8 cellular contexts compared by ENCODE assay signal in the genomic region with DNA sequence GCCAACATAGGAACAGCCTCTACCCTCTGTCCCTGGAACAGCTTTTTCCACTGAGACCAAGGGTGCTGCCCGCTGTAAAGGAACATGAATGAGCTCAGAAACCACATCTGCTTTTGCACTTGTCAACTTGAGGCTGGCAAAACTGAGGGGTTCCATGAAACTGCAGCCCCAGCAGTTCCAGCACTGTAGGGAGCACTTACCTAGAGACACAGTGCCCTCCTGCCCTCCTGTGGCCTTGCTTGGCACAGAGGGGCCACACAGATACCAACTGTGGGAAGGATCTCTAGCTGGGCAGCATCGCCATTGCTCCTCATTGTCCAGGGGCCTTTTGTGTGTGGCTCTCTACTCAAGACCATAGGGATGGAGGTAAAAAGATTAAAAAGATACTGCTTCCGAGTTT. TPM values are rescaled to one million over a fixed set of nuclear protein-coding genes. Genes with fewer than 3 reads are reported as not detected.
DNase-seq lines count a peak whose midpoint lies in the region; ATAC-seq, FAIRE-seq and TF ChIP-seq lines count a peak whose summit lies in the region.

No MANE protein-coding gene starts in this region.

- H3K9me3 Mint-ChIP-seq in CD4-positive, alpha-beta memory T cell, result peaks cover 0 to 6% (median 0%) of the 10 kb centered on the region in 8 donors

- peaks cover 92 to 100% (median 97%) of the 10 kb centered on the region in 4 donors for H3K4me1 Mint-ChIP-seq in CD4-positive, alpha-beta memory T cell

- H3K9me2 ChIP-seq in OCI-LY7 (ENCODE audit: insufficient read depth, low read length), result no peaks in the 10 kb centered on the region

- peak overlapping the region; percentile 89 for H3K27ac ChIP-seq in CD4-positive, alpha-beta memory T cell (ENCODE audit: low read depth, low read length)
- H3K27ac ChIP-seq in OCI-LY7 (ENCODE audit: low read depth, low read length, poor library complexity, severe bottlenecking), result peak overlapping the region; percentile 73
- H3K27ac ChIP-seq in neuronal stem cell (replicated peaks; ENCODE audit: low read length), result no peak overlapping the region

- no peak overlapping the region for H2BK15ac ChIP-seq in neuronal stem cell (ENCODE audit: low read length)

- ATAC-seq in esophagus mucosa, result no peak

- peak overlapping the region; percentile 94 to 99 (median 99) for H3K27ac Mint-ChIP-seq in CD4-positive, alpha-beta memory T cell

- no peak overlapping the region for H3K9ac ChIP-seq in neuronal stem cell (ENCODE audit: low read depth, low read length, poor library complexity)

- H2BK12ac ChIP-seq in neuronal stem cell (ENCODE audit: low read length), result peak overlapping the region; percentile 87

- no peak overlapping the region for H3K14ac ChIP-seq in neuronal stem cell (ENCODE audit: low read length)

- peak overlapping the region; percentile 35 for H3K18ac ChIP-seq in neuronal stem cell (ENCODE audit: low read length)

- no peak overlapping the region for H2AK5ac ChIP-seq in neuronal stem cell (ENCODE audit: low read depth, low read length)

- peaks cover 39 to 86% of the 10 kb centered on the region in 2 donors for H3K36me3 Mint-ChIP-seq in CD4-positive, alpha-beta memory T cell

- in situ Hi-C loops in G401 (cut with HindIII; ENCODE audit: low sequenced_read_pairs), result no loop called here

- H2AFZ ChIP-seq in OCI-LY7 (ENCODE audit: low read length) (no peak overlapping the region), neuronal stem cell (ENCODE audit: low read length) (no peak overlapping the region)

- H3K79me2 ChIP-seq in OCI-LY7 (ENCODE audit: insufficient read depth, low read depth, low read length), result peaks cover 75% of the 10 kb centered on the region; the same call in 1 of the 2 replicates

- no TSS peak for BruUV-seq in OCI-LY7 (replicated peaks; lab: Mats Ljungman, UMichigan)

- no peaks in the 10 kb centered on the region for H3K9me3 ChIP-seq in CD4-positive, alpha-beta memory T cell (ENCODE audit: control insufficient read depth in 1 of 2, low read length in 2 of 2)
- H3K9me3 ChIP-seq in OCI-LY7 (ENCODE audit: low read length) (no peaks in the 10 kb centered on the region), neuronal stem cell (replicated peaks in 1 of 2; ENCODE audit: control insufficient read depth in 2 of 2, insufficient read depth in 1 of 2, low read depth in 1 of 2, low read length in 2 of 2) (no peaks in the 10 kb centered on the region)

- H3K4me3 Mint-ChIP-seq in CD4-positive, alpha-beta memory T cell, result peak overlapping the region in 7 of 8 donors; percentile 21 to 70 (median 37)

- H3K23ac ChIP-seq in neuronal stem cell (ENCODE audit: low read depth, low read length, poor library complexity), result no peak overlapping the region

- H3K4me3 ChIP-seq in CD4-positive, alpha-beta memory T cell (ENCODE audit: low read length in 2 of 2), result no peak overlapping the region
- H3K4me3 ChIP-seq in OCI-LY7 (ENCODE audit: low read depth, low read length, poor library complexity, severe bottlenecking), result peak overlapping the region; percentile 27
- H3K4me3 ChIP-seq in bronchial epithelial cell (ENCODE audit: low read depth, low read length), result no peak overlapping the region
- H3K4me3 ChIP-seq in neuronal stem cell (ENCODE audit: low read length in 2 of 2), result no peak overlapping the region

- H2BK120ac ChIP-seq in neuronal stem cell (ENCODE audit: low read depth, low read length), result no peak overlapping the region

- H3K36me3 ChIP-seq in CD4-positive, alpha-beta memory T cell (ENCODE audit: insufficient read depth, low read length), result peaks cover 11% of the 10 kb centered on the region
- H3K36me3 ChIP-seq in OCI-LY7 (ENCODE audit: insufficient read depth, low read length) (peaks cover 48% of the 10 kb centered on the region), bronchial epithelial cell (ENCODE audit: control insufficient read depth, insufficient read depth, low read length) (no peaks in the 10 kb centered on the region), neuronal stem cell (replicated peaks in 1 of 2; ENCODE audit: control insufficient read depth in 2 of 2, insufficient read depth in 2 of 2, low read length in 2 of 2) (no peaks in the 10 kb centered on the region)

- H3K4me2 ChIP-seq in OCI-LY7 (ENCODE audit: low read length), result peak overlapping the region; percentile 71
- no peak overlapping the region for H3K4me2 ChIP-seq in neuronal stem cell (ENCODE audit: insufficient read depth, low read length, poor library complexity, severe bottlenecking)

- WGBS in neuronal stem cell (ENCODE audit: extremely low coverage in 2 of 2, insufficient read length in 2 of 2, insufficient replicate concordance in 1 of 2), 2 donors, result no CpG with 5 or more reads among the region's 3 CpGs

- H4K91ac ChIP-seq in neuronal stem cell (ENCODE audit: low read depth, low read length, poor library complexity), result no peak overlapping the region

- H3K4ac ChIP-seq in neuronal stem cell (ENCODE audit: low read length), result no peak overlapping the region

- no peaks in the 10 kb centered on the region for H3K27me3 ChIP-seq in CD4-positive, alpha-beta memory T cell (ENCODE audit: insufficient read depth, low read length)
- H3K27me3 ChIP-seq in bronchial epithelial cell (ENCODE audit: control insufficient read depth, insufficient read depth, low read length) (no peaks in the 10 kb centered on the region), neuronal stem cell (ENCODE audit: control insufficient read depth in 3 of 3, insufficient read depth in 3 of 3, low read depth in 1 of 3, low read length in 3 of 3) (no peaks in the 10 kb centered on the region)

- H4K20me1 ChIP-seq in OCI-LY7 (ENCODE audit: insufficient read depth, low read length), result no peaks in the 10 kb centered on the region

- H4K8ac ChIP-seq in neuronal stem cell (ENCODE audit: low read depth, low read length), result no peak overlapping the region

- peak; percentile 71 for TF ChIP-seq CTCF in OCI-LY7 (conservative IDR thresholded peaks at IDR 0.05; ENCODE audit: low read length)
- no peak for TF ChIP-seq CTCF in bronchial epithelial cell (IDR thresholded peaks at IDR 0.05; ENCODE audit: insufficient read depth, low read length, severe bottlenecking)

- peaks cover 100% of the 10 kb centered on the region for H3K4me1 ChIP-seq in CD4-positive, alpha-beta memory T cell (ENCODE audit: insufficient read depth, low read length)
- H3K4me1 ChIP-seq in OCI-LY7 (ENCODE audit: insufficient read depth, low read length, poor library complexity, severe bottlenecking), result peaks cover 99% of the 10 kb centered on the region
- peaks cover 6 to 14% of the 10 kb centered on the region in 2 donors for H3K4me1 ChIP-seq in neuronal stem cell (ENCODE audit: control insufficient read depth in 2 of 2, insufficient read depth in 1 of 2, low read depth in 1 of 2, low read length in 2 of 2)

- H2BK5ac ChIP-seq in neuronal stem cell (ENCODE audit: low read length), result no peak overlapping the region

- FAIRE-seq in bronchial epithelial cell (lab: Jason Lieb, UNC), result peak; percentile 23

- POLR2A ChIA-PET in CD4-positive, alpha-beta memory T cell (lab: Charles Lee; ENCODE audit: partially characterized antibody), result interaction anchor here (0.7 to 4.1 kb wide), 10 partner anchors 9 to 61 kb away, joined by 3 to 27 read pairs (median 5); no protein-coding TSS in a partner anchor
- POLR2A ChIA-PET in OCI-LY7 (lab: Charles Lee), result interaction anchor here (0.6 to 3.7 kb wide), 14 partner anchors 11 to 154 kb away, joined by 3 to 33 read pairs (median 5); no protein-coding TSS in a partner anchor

- CTCF ChIA-PET in CD4-positive, alpha-beta memory T cell (lab: Charles Lee; ENCODE audit: partially characterized antibody), result interaction anchor here (0.7 to 6.0 kb wide), 26 partner anchors 9 to 263 kb away, joined by 3 to 80 read pairs (median 4); partner anchors contain the start of gene ITPKB
- CTCF ChIA-PET in OCI-LY7 (lab: Charles Lee; ENCODE audit: unreplicated experiment), result interaction anchor here (0.7 to 2.3 kb wide), 15 partner anchors 9 to 196 kb away, joined by 3 to 28 read pairs (median 4); no protein-coding TSS in a partner anchor

- DNase-seq in CD4-positive, alpha-beta memory T cell, result peak; percentile 43 to 71 (median 52)
- DNase-seq in OCI-LY7 (ENCODE audit: low spot score), result peak; percentile 66
- DNase-seq in bronchial epithelial cell (ENCODE audit: low read depth), result no peak
- DNase-seq in neuronal stem cell (ENCODE audit: low spot score), result no peak
- DNase-seq in NCI-H446 treated with DMSO at 0.1 percent for 48 hours (lab: John Stamatoyannopoulos, UW), result no peak
- DNase-seq in Kasumi-1 (lab: John Stamatoyannopoulos, UW), result no peak
- no peak for DNase-seq in G401 (ENCODE audit: low spot score)

- H3K79me1 ChIP-seq in neuronal stem cell (ENCODE audit: low read depth, low read length), result peaks cover 2% of the 10 kb centered on the region

- intact Hi-C loops in CD4-positive, alpha-beta memory T cell (cut with micrococcal nuclease), result loop anchor here (1.0 to 5.0 kb wide), 2 partner anchors 53 to 140 kb away; no protein-coding TSS in a partner anchor
- intact Hi-C loops in OCI-LY7 (cut with micrococcal nuclease; ENCODE audit: unreplicated experiment), result loop anchor here (1.0 to 5.0 kb wide), 3 partner anchors 38 to 140 kb away; no protein-coding TSS in a partner anchor

- no peaks in the 10 kb centered on the region for H3K27me3 Mint-ChIP-seq in CD4-positive, alpha-beta memory T cell

RNA-seq across cellular contexts. Expression of gene ITPKB, which starts 51.6 kb away (rescaled TPM):
- 100 to 1,000 TPM; 156 to 159 TPM for total RNA-seq in CD4-positive, alpha-beta memory T cell
- 10 to 100 TPM; 52.2 to 52.3 TPM for polyA plus RNA-seq in CD4-positive, alpha-beta memory T cell
- 17.8 and 20.5 TPM in 2 replicates for total RNA-seq in OCI-LY7 (2014; rRNA removed; shearing (Covaris generic))
- total RNA-seq in OCI-LY7 (2022), result 33.3 and 33.4 TPM in 2 replicates
- total RNA-seq in bronchial epithelial cell, result 1.3 and 1.9 TPM in 2 replicates
- 6.8 TPM for polyA plus RNA-seq in neuronal stem cell (2013, experiment 1 of 2)
- 7.0 TPM for polyA plus RNA-seq in neuronal stem cell (2013, experiment 2 of 2)
- total RNA-seq in esophagus mucosa, result 10.9 TPM
- total RNA-seq in G401 (2014; rRNA removed; shearing (Covaris generic)), result 11.4 and 15.2 TPM in 2 replicates

Comparison
In these comparisons a context has a peak if more than half of its experiments do, and no peak if none do; other contexts are left out.
1. DNase-seq: peak in CD4-positive, alpha-beta memory T cell (5 of 5) and OCI-LY7 (single experiment); none in bronchial epithelial cell (single experiment), neuronal stem cell (single experiment), NCI-H446 treated with DMSO at 0.1 percent for 48 hours (single experiment), Kasumi-1 (0 of 2) and G401 (single experiment).